1 cellular context compared by ENCODE assay signal in the genomic region with DNA sequence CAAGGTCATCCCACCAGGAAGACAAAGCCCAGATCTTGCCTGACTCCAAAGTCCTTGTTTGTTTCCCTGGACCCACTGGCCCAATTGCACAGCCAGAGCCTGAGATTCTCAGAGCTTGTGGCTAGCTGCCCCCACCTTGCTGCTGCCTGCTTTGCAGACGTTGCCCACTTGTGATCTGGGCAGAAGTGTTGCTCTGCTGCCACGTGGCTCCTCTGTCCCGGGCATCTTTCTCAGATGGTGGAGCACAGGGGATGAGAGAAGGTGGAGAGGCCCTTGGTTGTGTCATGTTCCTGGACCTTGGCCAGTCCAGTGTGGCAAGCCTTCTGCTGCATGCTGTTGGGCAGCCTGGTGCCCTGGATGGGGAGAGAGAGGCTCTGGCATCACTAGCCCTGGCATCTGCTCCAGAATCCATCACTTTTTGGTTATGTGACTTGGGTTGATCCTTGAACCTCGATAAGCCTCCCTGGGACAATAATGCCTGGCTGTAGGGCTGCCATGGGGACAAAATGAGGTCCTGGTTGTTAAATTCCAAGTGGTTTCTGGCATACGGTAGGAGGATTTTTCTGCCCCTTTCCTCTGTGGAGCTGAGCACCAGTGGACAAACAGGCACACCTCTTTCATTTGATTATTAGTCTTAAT.
A peak's percentile ranks its signal among the peaks of the same experiment; 100 is the strongest.
TF ChIP-seq lines count a peak whose summit lies in the region.

No MANE protein-coding gene starts in this region.

TF ChIP-seq in HepG2, 621 proteins besides CTCF, POLR2A, EP300 and RAD21 (continued from another document and continues in another):
- TF ChIP-seq, protein P1, sequence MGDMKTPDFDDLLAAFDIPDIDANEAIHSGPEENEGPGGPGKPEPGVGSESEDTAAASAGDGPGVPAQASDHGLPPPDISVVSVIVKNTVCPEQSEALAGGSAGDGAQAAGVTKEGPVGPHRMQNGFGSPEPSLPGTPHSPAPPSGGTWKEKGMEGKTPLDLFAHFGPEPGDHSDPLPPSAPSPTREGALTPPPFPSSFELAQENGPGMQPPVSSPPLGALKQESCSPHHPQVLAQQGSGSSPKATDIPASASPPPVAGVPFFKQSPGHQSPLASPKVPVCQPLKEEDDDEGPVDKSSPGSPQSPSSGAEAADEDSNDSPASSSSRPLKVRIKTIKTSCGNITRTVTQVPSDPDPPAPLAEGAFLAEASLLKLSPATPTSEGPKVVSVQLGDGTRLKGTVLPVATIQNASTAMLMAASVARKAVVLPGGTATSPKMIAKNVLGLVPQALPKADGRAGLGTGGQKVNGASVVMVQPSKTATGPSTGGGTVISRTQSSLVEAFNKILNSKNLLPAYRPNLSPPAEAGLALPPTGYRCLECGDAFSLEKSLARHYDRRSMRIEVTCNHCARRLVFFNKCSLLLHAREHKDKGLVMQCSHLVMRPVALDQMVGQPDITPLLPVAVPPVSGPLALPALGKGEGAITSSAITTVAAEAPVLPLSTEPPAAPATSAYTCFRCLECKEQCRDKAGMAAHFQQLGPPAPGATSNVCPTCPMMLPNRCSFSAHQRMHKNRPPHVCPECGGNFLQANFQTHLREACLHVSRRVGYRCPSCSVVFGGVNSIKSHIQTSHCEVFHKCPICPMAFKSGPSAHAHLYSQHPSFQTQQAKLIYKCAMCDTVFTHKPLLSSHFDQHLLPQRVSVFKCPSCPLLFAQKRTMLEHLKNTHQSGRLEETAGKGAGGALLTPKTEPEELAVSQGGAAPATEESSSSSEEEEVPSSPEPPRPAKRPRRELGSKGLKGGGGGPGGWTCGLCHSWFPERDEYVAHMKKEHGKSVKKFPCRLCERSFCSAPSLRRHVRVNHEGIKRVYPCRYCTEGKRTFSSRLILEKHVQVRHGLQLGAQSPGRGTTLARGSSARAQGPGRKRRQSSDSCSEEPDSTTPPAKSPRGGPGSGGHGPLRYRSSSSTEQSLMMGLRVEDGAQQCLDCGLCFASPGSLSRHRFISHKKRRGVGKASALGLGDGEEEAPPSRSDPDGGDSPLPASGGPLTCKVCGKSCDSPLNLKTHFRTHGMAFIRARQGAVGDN (CRISPR knock-in tag; IDR thresholded peaks at IDR 0.05): peak; percentile 96
- TF ChIP-seq TCF7 (IDR thresholded peaks at IDR 0.05; ENCODE audit: low read depth) (0 out of 2 replicates have a peak, but pooled peaks have one; percentile 20), POGZ (CRISPR knock-in tag; IDR thresholded peaks at IDR 0.05) (no peak), SRY (CRISPR knock-in tag; IDR thresholded peaks at IDR 0.05) (no peak), FIP1L1 (IDR thresholded peaks at IDR 0.05; ENCODE audit: borderline replicate concordance, insufficient read depth, low read depth, low read length) (no peak), DMAP1 (CRISPR knock-in tag; IDR thresholded peaks at IDR 0.05) (peak; percentile 58; the same call in 1 of the 2 replicates), FOXK1 (CRISPR knock-in tag; IDR thresholded peaks at IDR 0.05; ENCODE audit: borderline replicate concordance, low read depth) (no peak), ZNF317 (CRISPR knock-in tag; IDR thresholded peaks at IDR 0.05) (no peak), ZNF766 (CRISPR knock-in tag; IDR thresholded peaks at IDR 0.05; ENCODE audit: borderline replicate concordance) (no peak), CREM (IDR thresholded peaks at IDR 0.05) (peak; percentile 17; the same call in 1 of the 2 replicates), CREM (CRISPR knock-in tag; IDR thresholded peaks at IDR 0.05) (no peak), ZNF782 (CRISPR knock-in tag; IDR thresholded peaks at IDR 0.05; ENCODE audit: borderline replicate concordance) (no peak), TAF15 (IDR thresholded peaks at IDR 0.05; ENCODE audit: low read depth, low read length, poor library complexity, severe bottlenecking) (no peak), KLF13 (CRISPR knock-in tag; IDR thresholded peaks at IDR 0.05) (no peak), ZNF33A (CRISPR knock-in tag; IDR thresholded peaks at IDR 0.05; ENCODE audit: borderline replicate concordance) (no peak), ZNF816 (CRISPR knock-in tag; IDR thresholded peaks at IDR 0.05; ENCODE audit: borderline replicate concordance) (no peak), MAFG (CRISPR knock-in tag; IDR thresholded peaks at IDR 0.05) (no peak), TOE1 (CRISPR knock-in tag; IDR thresholded peaks at IDR 0.05) (no peak), MAFK (conservative IDR thresholded peaks at IDR 0.05 in 1 of 2, IDR thresholded peaks at IDR 0.05 in 1 of 2; ENCODE audit: low read length in 2 of 2) (no peak), ZBTB7A (CRISPR knock-in tag; IDR thresholded peaks at IDR 0.05) (peak; percentile 81; the same call in 1 of the 2 replicates), ZNF792 (CRISPR knock-in tag; IDR thresholded peaks at IDR 0.05) (no peak), WIZ (CRISPR knock-in tag; IDR thresholded peaks at IDR 0.05) (no peak), ZNF331 (CRISPR knock-in tag; IDR thresholded peaks at IDR 0.05) (peak; percentile 25; the same call in 1 of the 2 replicates), GATA4 (IDR thresholded peaks at IDR 0.05; ENCODE audit: borderline replicate concordance, low read depth) (0 out of 2 replicates have a peak, but pooled peaks have one; percentile 16), RBM39 (IDR thresholded peaks at IDR 0.05; ENCODE audit: low read depth, low read length, poor library complexity, severe bottlenecking) (no peak), ZNF678 (CRISPR knock-in tag; IDR thresholded peaks at IDR 0.05) (no peak), ZNF674 (CRISPR knock-in tag; IDR thresholded peaks at IDR 0.05; ENCODE audit: low read depth) (no peak), ZNF329 (CRISPR knock-in tag; IDR thresholded peaks at IDR 0.05; ENCODE audit: low read depth) (no peak), JUND (CRISPR knock-in tag; IDR thresholded peaks at IDR 0.05) (peak; percentile 76)
- TF ChIP-seq, protein P2, sequence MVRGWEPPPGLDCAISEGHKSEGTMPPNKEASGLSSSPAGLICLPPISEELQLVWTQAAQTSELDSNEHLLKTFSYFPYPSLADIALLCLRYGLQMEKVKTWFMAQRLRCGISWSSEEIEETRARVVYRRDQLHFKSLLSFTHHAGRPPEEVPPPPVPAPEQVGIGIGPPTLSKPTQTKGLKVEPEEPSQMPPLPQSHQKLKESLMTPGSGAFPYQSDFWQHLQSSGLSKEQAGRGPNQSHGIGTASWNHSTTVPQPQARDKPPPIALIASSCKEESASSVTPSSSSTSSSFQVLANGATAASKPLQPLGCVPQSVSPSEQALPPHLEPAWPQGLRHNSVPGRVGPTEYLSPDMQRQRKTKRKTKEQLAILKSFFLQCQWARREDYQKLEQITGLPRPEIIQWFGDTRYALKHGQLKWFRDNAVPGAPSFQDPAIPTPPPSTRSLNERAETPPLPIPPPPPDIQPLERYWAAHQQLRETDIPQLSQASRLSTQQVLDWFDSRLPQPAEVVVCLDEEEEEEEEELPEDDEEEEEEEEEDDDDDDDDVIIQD (CRISPR knock-in tag; IDR thresholded peaks at IDR 0.05; ENCODE audit: low read depth): no peak
- TF ChIP-seq, protein P3, sequence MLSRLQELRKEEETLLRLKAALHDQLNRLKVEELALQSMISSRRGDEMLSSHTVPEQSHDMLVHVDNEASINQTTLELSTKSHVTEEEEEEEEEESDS (CRISPR knock-in tag; IDR thresholded peaks at IDR 0.05; ENCODE audit: borderline replicate concordance): no peak
- TF ChIP-seq, protein P4, sequence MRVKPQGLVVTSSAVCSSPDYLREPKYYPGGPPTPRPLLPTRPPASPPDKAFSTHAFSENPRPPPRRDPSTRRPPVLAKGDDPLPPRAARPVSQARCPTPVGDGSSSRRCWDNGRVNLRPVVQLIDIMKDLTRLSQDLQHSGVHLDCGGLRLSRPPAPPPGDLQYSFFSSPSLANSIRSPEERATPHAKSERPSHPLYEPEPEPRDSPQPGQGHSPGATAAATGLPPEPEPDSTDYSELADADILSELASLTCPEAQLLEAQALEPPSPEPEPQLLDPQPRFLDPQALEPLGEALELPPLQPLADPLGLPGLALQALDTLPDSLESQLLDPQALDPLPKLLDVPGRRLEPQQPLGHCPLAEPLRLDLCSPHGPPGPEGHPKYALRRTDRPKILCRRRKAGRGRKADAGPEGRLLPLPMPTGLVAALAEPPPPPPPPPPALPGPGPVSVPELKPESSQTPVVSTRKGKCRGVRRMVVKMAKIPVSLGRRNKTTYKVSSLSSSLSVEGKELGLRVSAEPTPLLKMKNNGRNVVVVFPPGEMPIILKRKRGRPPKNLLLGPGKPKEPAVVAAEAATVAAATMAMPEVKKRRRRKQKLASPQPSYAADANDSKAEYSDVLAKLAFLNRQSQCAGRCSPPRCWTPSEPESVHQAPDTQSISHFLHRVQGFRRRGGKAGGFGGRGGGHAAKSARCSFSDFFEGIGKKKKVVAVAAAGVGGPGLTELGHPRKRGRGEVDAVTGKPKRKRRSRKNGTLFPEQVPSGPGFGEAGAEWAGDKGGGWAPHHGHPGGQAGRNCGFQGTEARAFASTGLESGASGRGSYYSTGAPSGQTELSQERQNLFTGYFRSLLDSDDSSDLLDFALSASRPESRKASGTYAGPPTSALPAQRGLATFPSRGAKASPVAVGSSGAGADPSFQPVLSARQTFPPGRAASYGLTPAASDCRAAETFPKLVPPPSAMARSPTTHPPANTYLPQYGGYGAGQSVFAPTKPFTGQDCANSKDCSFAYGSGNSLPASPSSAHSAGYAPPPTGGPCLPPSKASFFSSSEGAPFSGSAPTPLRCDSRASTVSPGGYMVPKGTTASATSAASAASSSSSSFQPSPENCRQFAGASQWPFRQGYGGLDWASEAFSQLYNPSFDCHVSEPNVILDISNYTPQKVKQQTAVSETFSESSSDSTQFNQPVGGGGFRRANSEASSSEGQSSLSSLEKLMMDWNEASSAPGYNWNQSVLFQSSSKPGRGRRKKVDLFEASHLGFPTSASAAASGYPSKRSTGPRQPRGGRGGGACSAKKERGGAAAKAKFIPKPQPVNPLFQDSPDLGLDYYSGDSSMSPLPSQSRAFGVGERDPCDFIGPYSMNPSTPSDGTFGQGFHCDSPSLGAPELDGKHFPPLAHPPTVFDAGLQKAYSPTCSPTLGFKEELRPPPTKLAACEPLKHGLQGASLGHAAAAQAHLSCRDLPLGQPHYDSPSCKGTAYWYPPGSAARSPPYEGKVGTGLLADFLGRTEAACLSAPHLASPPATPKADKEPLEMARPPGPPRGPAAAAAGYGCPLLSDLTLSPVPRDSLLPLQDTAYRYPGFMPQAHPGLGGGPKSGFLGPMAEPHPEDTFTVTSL (CRISPR knock-in tag; IDR thresholded peaks at IDR 0.05; ENCODE audit: borderline replicate concordance): no peak
- TF ChIP-seq, protein P5, sequence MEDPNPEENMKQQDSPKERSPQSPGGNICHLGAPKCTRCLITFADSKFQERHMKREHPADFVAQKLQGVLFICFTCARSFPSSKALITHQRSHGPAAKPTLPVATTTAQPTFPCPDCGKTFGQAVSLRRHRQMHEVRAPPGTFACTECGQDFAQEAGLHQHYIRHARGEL (CRISPR knock-in tag; IDR thresholded peaks at IDR 0.05): no peak
- TF ChIP-seq, protein P6, sequence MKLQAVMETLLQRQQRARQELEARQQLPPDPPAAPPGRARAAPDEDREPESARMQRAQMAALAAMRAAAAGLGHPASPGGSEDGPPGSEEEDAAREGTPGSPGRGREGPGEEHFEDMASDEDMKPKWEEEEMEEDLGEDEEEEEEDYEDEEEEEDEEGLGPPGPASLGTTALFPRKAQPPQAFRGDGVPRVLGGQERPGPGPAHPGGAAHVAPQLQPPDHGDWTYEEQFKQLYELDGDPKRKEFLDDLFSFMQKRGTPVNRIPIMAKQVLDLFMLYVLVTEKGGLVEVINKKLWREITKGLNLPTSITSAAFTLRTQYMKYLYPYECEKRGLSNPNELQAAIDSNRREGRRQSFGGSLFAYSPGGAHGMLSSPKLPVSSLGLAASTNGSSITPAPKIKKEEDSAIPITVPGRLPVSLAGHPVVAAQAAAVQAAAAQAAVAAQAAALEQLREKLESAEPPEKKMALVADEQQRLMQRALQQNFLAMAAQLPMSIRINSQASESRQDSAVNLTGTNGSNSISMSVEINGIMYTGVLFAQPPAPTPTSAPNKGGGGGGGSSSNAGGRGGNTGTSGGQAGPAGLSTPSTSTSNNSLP (IDR thresholded peaks at IDR 0.05; ENCODE audit: low read depth, low read length): no peak
- TF ChIP-seq, protein P7, sequence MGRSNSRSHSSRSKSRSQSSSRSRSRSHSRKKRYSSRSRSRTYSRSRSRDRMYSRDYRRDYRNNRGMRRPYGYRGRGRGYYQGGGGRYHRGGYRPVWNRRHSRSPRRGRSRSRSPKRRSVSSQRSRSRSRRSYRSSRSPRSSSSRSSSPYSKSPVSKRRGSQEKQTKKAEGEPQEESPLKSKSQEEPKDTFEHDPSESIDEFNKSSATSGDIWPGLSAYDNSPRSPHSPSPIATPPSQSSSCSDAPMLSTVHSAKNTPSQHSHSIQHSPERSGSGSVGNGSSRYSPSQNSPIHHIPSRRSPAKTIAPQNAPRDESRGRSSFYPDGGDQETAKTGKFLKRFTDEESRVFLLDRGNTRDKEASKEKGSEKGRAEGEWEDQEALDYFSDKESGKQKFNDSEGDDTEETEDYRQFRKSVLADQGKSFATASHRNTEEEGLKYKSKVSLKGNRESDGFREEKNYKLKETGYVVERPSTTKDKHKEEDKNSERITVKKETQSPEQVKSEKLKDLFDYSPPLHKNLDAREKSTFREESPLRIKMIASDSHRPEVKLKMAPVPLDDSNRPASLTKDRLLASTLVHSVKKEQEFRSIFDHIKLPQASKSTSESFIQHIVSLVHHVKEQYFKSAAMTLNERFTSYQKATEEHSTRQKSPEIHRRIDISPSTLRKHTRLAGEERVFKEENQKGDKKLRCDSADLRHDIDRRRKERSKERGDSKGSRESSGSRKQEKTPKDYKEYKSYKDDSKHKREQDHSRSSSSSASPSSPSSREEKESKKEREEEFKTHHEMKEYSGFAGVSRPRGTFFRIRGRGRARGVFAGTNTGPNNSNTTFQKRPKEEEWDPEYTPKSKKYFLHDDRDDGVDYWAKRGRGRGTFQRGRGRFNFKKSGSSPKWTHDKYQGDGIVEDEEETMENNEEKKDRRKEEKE (IDR thresholded peaks at IDR 0.05): no peak
- TF ChIP-seq, protein P8, sequence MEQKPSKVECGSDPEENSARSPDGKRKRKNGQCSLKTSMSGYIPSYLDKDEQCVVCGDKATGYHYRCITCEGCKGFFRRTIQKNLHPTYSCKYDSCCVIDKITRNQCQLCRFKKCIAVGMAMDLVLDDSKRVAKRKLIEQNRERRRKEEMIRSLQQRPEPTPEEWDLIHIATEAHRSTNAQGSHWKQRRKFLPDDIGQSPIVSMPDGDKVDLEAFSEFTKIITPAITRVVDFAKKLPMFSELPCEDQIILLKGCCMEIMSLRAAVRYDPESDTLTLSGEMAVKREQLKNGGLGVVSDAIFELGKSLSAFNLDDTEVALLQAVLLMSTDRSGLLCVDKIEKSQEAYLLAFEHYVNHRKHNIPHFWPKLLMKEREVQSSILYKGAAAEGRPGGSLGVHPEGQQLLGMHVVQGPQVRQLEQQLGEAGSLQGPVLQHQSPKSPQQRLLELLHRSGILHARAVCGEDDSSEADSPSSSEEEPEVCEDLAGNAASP (CRISPR knock-in tag; IDR thresholded peaks at IDR 0.05; ENCODE audit: borderline replicate concordance): peak; percentile 20; the same call in 1 of the 2 replicates
- TF ChIP-seq, protein P9, sequence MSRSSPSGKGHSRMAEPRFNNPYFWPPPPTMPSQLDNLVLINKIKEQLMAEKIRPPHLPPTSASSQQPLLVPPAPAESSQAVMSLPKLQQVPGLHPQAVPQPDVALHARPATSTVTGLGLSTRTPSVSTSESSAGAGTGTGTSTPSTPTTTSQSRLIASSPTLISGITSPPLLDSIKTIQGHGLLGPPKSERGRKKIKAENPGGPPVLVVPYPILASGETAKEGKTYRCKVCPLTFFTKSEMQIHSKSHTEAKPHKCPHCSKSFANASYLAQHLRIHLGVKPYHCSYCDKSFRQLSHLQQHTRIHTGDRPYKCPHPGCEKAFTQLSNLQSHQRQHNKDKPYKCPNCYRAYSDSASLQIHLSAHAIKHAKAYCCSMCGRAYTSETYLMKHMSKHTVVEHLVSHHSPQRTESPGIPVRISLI (CRISPR knock-in tag; IDR thresholded peaks at IDR 0.05; ENCODE audit: borderline replicate concordance): no peak
